In the genomic region with DNA sequence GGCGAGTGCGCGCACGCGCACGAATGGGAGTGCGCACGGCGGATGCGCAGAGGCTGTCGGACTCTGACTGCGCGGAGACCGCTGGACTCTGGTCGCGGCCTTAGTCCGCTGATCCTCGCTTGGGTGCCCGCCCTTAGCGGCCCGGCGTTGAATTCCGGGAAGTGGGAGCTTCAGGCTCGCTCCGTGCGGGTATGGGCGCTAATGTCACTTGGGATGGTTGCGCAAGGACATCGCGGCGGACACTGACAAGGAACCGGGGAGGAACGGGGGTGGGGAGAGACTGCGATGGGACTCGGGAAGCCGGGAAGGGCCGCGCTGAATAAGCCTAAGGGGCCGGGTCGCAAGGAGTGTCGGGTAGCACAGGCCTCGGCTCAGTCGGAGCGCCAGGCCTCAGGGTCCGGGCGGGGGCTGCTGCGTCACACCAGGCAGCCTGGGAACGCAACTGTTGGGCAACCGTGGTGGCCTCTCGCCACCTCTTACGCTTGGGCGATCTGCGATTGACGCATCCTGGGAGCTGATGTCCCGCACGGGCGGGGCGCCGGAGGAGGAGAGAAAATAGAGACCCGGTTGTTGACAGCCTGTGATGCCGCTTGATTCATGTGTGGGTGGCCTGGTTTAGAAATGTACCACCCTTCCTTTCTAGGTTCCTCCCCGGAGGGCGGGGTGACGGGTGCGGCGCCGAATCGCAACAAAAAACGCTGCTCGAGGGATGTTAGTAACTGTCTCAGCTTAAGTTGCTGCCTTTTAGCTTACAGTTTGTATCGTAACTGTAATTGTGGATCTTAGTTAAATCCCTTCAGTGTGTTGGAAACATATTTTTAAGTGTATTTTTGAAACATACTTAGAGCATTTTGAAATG, we compare ENCODE assay signal across 8 cellular contexts. TPM values are rescaled to one million over a fixed set of nuclear protein-coding genes. Genes with fewer than 3 reads are reported as not detected.
DNase-seq lines count a peak whose midpoint lies in the region; ATAC-seq and TF ChIP-seq lines count a peak whose summit lies in the region.

No MANE protein-coding gene starts in this region.

- intact Hi-C loops in esophagus squamous epithelium (cut with DNase I), result no loop called here

- H3K36me3 Mint-ChIP-seq in IgD-negative memory B cell, result peaks cover 6% of the 10 kb centered on the region

- H3K4me1 ChIP-seq in Peyer's patch (peaks cover 0 to 27% (median 10%) of the 10 kb centered on the region in 4 donors), esophagus squamous epithelium (peaks cover 0 to 66% (median 13%) of the 10 kb centered on the region in 3 donors)

- WGBS in esophagus squamous epithelium, 2 donors, result 0% methylated on average over 10 to 43 of the region's 71 CpGs

- TF ChIP-seq CTCF in Peyer's patch (IDR thresholded peaks at IDR 0.05) (no peak), esophagus squamous epithelium (IDR thresholded peaks at IDR 0.05) (no peak)

- H3K27me3 ChIP-seq in Peyer's patch, result no peaks in the 10 kb centered on the region
- H3K27me3 ChIP-seq in esophagus squamous epithelium, result no peaks in the 10 kb centered on the region

- peak overlapping the region; percentile 100 for H3K27ac Mint-ChIP-seq in IgD-negative memory B cell

- no peaks in the 10 kb centered on the region for H3K9me3 Mint-ChIP-seq in IgD-negative memory B cell

- H3K36me3 ChIP-seq in Peyer's patch (peaks cover 0 to 14% (median 0%) of the 10 kb centered on the region in 3 donors), esophagus squamous epithelium (peaks cover 0 to 16% (median 3%) of the 10 kb centered on the region in 3 donors)

- peak overlapping the region; percentile 95 to 96 (median 96) for H3K4me3 Mint-ChIP-seq in IgD-negative memory B cell

- peak; percentile 86 to 90 for TF ChIP-seq POLR2A in Peyer's patch (IDR thresholded peaks at IDR 0.05)
- peak in 3 of 4 donors; percentile 80 to 98 (median 94) for TF ChIP-seq POLR2A in esophagus squamous epithelium (IDR thresholded peaks at IDR 0.05)

- H3K27me3 Mint-ChIP-seq in IgD-negative memory B cell, result peaks cover 1% of the 10 kb centered on the region

- DNase-seq in DMS53 (lab: John Stamatoyannopoulos, UW) (peak; percentile 97), Peyer's patch (peak; percentile 91 to 97 (median 91)), activated T-helper 1 cell treated with Interleukin-2 at 50 U/mL for 16 hours (ENCODE audit: low read depth) (peak; percentile 88), esophagus squamous epithelium (lab: John Stamatoyannopoulos, UW) (peak; percentile 79), myocyte (ENCODE audit: low read depth) (peak; percentile 96)
- DNase-seq in stimulated activated CD8-positive, alpha-beta memory T cell treated with anti-CD3 and anti-CD28 coated beads, Interleukin-7, amount 100 ng/mL, for 4 hours (ENCODE audit: low read depth in 2 of 2), result peak; percentile 91 to 92

- peak overlapping the region; percentile 75 to 88 (median 84) for H3K4me3 ChIP-seq in Peyer's patch
- H3K4me3 ChIP-seq in esophagus squamous epithelium, result peak overlapping the region; percentile 87 to 99 (median 94)

- H3K27ac ChIP-seq in Peyer's patch (peak overlapping the region; percentile 96 to 100 (median 100)), esophagus squamous epithelium (peak overlapping the region; percentile 99 to 100 (median 100))

- peaks cover 19 to 56% (median 38%) of the 10 kb centered on the region in 3 donors for H3K4me1 Mint-ChIP-seq in IgD-negative memory B cell

- peak; percentile 66 for ATAC-seq in GM21576 (IDR thresholded peaks at IDR 0.05; ENCODE audit: unreplicated experiment)

- H3K9me3 ChIP-seq in Peyer's patch (no peaks in the 10 kb centered on the region), esophagus squamous epithelium (no peaks in the 10 kb centered on the region)

RNA-seq across cellular contexts. Expression of a gene that starts 0.5 kb away (rescaled TPM):
- polyA plus RNA-seq in IgD-negative memory B cell, result 13.9 TPM
- total RNA-seq in Peyer's patch (100 to 1,000 TPM in 1 of 4 donors, 10 to 100 TPM in 3; 43.5 to 120 (median 69.5) TPM), esophagus squamous epithelium (10 to 100 TPM; 27.3 to 48.5 (median 41.4) TPM), myocyte (30.6 and 31.6 TPM in 2 replicates)
- 6.1 TPM for polyA plus RNA-seq in myocyte (2012)

Comparison
In these comparisons a context has a peak if more than half of its experiments do, and no peak if none do; other contexts are left out.
1. Peak in every context shown above with its lines: DNase-seq, ATAC-seq, H3K4me3 ChIP-seq and H3K27ac ChIP-seq.